ENCODE assay signal across 8 cellular contexts in the genomic region with DNA sequence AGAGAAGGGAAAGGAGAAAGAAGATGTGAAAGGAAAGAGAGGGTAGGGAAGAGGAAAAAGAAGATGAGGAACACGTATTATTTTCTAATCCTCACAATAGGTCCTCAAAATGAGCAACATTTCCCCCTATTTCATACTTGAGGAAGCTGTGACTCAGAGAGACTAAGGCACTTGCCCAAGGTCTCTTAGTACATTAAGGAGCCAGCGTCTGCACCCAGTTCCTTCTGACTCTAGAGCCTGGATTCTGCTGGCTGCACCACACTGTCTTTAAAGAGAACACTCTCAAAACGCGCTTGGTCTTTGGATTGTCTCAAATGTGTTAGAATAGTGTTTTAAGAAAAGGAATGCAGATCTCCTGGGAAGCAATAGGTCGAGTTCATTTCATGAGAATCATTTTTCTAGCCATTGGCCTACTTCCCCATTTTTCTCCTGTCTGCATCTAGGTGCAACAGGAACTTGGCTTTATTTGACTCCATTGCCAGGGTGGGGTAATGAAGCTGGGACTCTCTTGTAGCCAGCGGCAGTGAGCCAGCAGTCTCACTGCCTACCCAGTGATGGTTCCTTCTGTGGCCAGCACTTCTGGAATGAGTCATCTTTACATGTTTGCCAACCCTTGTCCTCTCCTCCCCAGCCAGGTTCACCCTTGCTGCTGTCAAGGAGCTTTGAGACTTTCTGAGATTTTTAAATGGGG.
DNase-seq lines count a peak whose midpoint lies in the region; ATAC-seq, FAIRE-seq and TF ChIP-seq lines count a peak whose summit lies in the region.

No MANE protein-coding gene starts in this region.

- no peaks in the 10 kb centered on the region for H3K9me3 Mint-ChIP-seq in IgD-negative memory B cell

- ATAC-seq in GM18517 (IDR thresholded peaks at IDR 0.05; ENCODE audit: unreplicated experiment) = peak; percentile 95
- peak; percentile 97 for ATAC-seq in GM21786 (IDR thresholded peaks at IDR 0.05; ENCODE audit: unreplicated experiment)
- peak; percentile 99 for ATAC-seq in GM12878

- 8% methylated on average over 6 of the region's 6 CpGs for WGBS in GM12878 (ENCODE audit: insufficient coverage, insufficient replicate concordance, low lambda C conversion rate, missing lambda C conversion rate)

- DNase-seq in GM12878 (ENCODE audit: low read depth, low spot score) = peak; percentile 91
- DNase-seq in pons (ENCODE audit: low spot score) = peak; percentile 81
- no peak for DNase-seq in osteoblast (ENCODE audit: insufficient read length, low spot score, missing footprints)
- DNase-seq in DMS153 (lab: John Stamatoyannopoulos, UW) = no peak
- no peak for DNase-seq in effector CD8-positive, alpha-beta T cell (lab: John Stamatoyannopoulos, UW)

- H3K27ac ChIP-seq in GM12878 (ENCODE audit: control insufficient read depth, insufficient read depth) (peak overlapping the region; percentile 73), osteoblast (ENCODE audit: low read depth, low read length) (no peak overlapping the region)

- peaks cover 20% of the 10 kb centered on the region for H3K4me1 ChIP-seq in GM12878 (ENCODE audit: control insufficient read depth, insufficient read depth, low read length)
- H3K4me1 ChIP-seq in osteoblast (ENCODE audit: insufficient read depth, low read length) = no peaks in the 10 kb centered on the region

- in situ Hi-C loops in GM12878 (cut with MboI) = no loop called here

- H3K27me3 Mint-ChIP-seq in IgD-negative memory B cell = no peaks in the 10 kb centered on the region

- H3K4me2 ChIP-seq in GM12878 (ENCODE audit: control insufficient read depth, insufficient read depth) (peak overlapping the region; percentile 73), osteoblast (ENCODE audit: insufficient read depth, low read length) (no peak overlapping the region)

- H3K27ac Mint-ChIP-seq in IgD-negative memory B cell = peak overlapping the region; percentile 60 to 98 (median 61)

- no TSS peak for BruUV-seq in GM12878 (replicated peaks; lab: Mats Ljungman, UMichigan)

- H3K9ac ChIP-seq in GM12878 (ENCODE audit: control insufficient read depth, insufficient read depth, low read length) = no peak overlapping the region

- H3K36me3 ChIP-seq in GM12878 (ENCODE audit: control insufficient read depth in 2 of 2, insufficient read depth in 2 of 2, low read length in 1 of 2) (peaks cover 3 to 35% of the 10 kb centered on the region in 2 experiments), osteoblast (ENCODE audit: insufficient read depth, low read length) (no peaks in the 10 kb centered on the region)

- H3K36me3 Mint-ChIP-seq in IgD-negative memory B cell = peaks cover 10% of the 10 kb centered on the region

- TF ChIP-seq EP300 in GM12878 (IDR thresholded peaks at IDR 0.05; ENCODE audit: borderline replicate concordance in 1 of 2, control insufficient read depth in 1 of 2, low read depth in 2 of 2, low read length in 2 of 2) = peak in 1 of 2 experiments; percentile 49; a peak in 1 of 4 replicates

- no peak for TF ChIP-seq POLR2A in GM12878 (IDR thresholded peaks at IDR 0.05; ENCODE audit: low read depth, low read length)

- no peaks in the 10 kb centered on the region for H3K27me3 ChIP-seq in GM12878 (replicated peaks in 1 of 2; ENCODE audit: control insufficient read depth in 2 of 2, insufficient read depth in 2 of 2, low read length in 1 of 2)
- H3K27me3 ChIP-seq in osteoblast (ENCODE audit: insufficient read depth, low read length) = no peaks in the 10 kb centered on the region

- SMC1A ChIA-PET in GM12878 (lab: Charles Lee; ENCODE audit: uncharacterized antibody, unreplicated experiment) = interaction anchor here (0.7 to 1.7 kb wide), 4 partner anchors 15 to 24 kb away, joined by 3 to 10 read pairs (median 4); no protein-coding TSS in a partner anchor

- TF ChIP-seq RAD21 in GM12878 (IDR thresholded peaks at IDR 0.05; ENCODE audit: insufficient read depth, low read depth, low read length) = no peak

- H3K4me3 Mint-ChIP-seq in IgD-negative memory B cell = peak overlapping the region in 3 of 4 donors; percentile 3 to 75 (median 6)

- H3K4me1 Mint-ChIP-seq in IgD-negative memory B cell = peaks cover 26 to 37% (median 33%) of the 10 kb centered on the region in 3 donors

- RAD21 ChIA-PET in GM12878 (lab: Charles Lee; ENCODE audit: unreplicated experiment) = interaction anchor here (1.0 kb wide), 1 partner anchor 121 kb away, joined by 3 read pairs; no protein-coding TSS in a partner anchor

- intact Hi-C loops in GM12878 (cut with micrococcal nuclease; ENCODE audit: unreplicated experiment) = no loop called here

- POLR2A ChIA-PET in GM12878 (lab: Charles Lee) = interaction anchor here (0.6 kb wide), 1 partner anchor 81 kb away, joined by 4 read pairs; no protein-coding TSS in a partner anchor

- CTCF ChIA-PET in GM12878 (lab: Yijun Ruan, JAX) = interaction anchor here (1.6 kb wide), 1 partner anchor 12 kb away, joined by 4 read pairs; no protein-coding TSS in a partner anchor

- TF ChIP-seq CTCF in GM12878 (IDR thresholded peaks at IDR 0.05 in 2 of 3, conservative IDR thresholded peaks at IDR 0.05 in 1 of 3; ENCODE audit: control insufficient read depth in 2 of 3, extremely low read depth in 1 of 3, insufficient read depth in 1 of 3, low read depth in 3 of 3, low read length in 3 of 3) = no peak
- no peak for TF ChIP-seq CTCF in osteoblast (IDR thresholded peaks at IDR 0.05; ENCODE audit: extremely low read depth, low read depth, low read length)

- H4K20me1 ChIP-seq in GM12878 (ENCODE audit: control insufficient read depth, insufficient read depth) = no peaks in the 10 kb centered on the region
- H4K20me1 ChIP-seq in osteoblast (ENCODE audit: insufficient read depth, low read length) = no peaks in the 10 kb centered on the region

- FAIRE-seq in GM12878 (lab: Jason Lieb, UNC) = peak; percentile 88

- H3K79me2 ChIP-seq in GM12878 (ENCODE audit: control insufficient read depth, insufficient read depth, low read length) (0 out of 2 replicates have a peak, but pooled peaks cover 3% of the 10 kb centered on the region), osteoblast (ENCODE audit: insufficient read depth, low read length) (no peaks in the 10 kb centered on the region)

- H3K9me3 ChIP-seq in GM12878 (replicated peaks; ENCODE audit: control insufficient read depth, insufficient read depth, low read length) (no peaks in the 10 kb centered on the region), osteoblast (ENCODE audit: low read depth, low read length) (no peaks in the 10 kb centered on the region)

- H2AFZ ChIP-seq in GM12878 (ENCODE audit: control insufficient read depth, low read depth, low read length) (no peak overlapping the region; the same call in none of the 2 replicates), osteoblast (ENCODE audit: low read length) (no peak overlapping the region)

- peak overlapping the region; percentile 25; the same call in 1 of the 2 replicates for H3K4me3 ChIP-seq in GM12878
- no peak overlapping the region for H3K4me3 ChIP-seq in osteoblast (ENCODE audit: insufficient read depth, low read length)

TF ChIP-seq in GM12878, 131 proteins besides CTCF, POLR2A, EP300 and RAD21 (continues in another document):
- TF ChIP-seq, protein P1, sequence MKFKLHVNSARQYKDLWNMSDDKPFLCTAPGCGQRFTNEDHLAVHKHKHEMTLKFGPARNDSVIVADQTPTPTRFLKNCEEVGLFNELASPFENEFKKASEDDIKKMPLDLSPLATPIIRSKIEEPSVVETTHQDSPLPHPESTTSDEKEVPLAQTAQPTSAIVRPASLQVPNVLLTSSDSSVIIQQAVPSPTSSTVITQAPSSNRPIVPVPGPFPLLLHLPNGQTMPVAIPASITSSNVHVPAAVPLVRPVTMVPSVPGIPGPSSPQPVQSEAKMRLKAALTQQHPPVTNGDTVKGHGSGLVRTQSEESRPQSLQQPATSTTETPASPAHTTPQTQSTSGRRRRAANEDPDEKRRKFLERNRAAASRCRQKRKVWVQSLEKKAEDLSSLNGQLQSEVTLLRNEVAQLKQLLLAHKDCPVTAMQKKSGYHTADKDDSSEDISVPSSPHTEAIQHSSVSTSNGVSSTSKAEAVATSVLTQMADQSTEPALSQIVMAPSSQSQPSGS (IDR thresholded peaks at IDR 0.05; ENCODE audit: low read length) = peak; percentile 15; the same call in 1 of the 2 replicates
- TF ChIP-seq SREBF2 (IDR thresholded peaks at IDR 0.05; ENCODE audit: low read length) (no peak), MXI1 (IDR thresholded peaks at IDR 0.05; ENCODE audit: low read depth, low read length) (no peak), BHLHE40 (IDR thresholded peaks at IDR 0.05; ENCODE audit: borderline replicate concordance in 1 of 2, low read depth in 2 of 2, low read length in 1 of 2) (no peak), BCL11A (IDR thresholded peaks at IDR 0.05; ENCODE audit: low read depth, low read length) (no peak), GATAD2B (conservative IDR thresholded peaks at IDR 0.05; ENCODE audit: low read depth) (no peak), SPI1 (IDR thresholded peaks at IDR 0.05; ENCODE audit: borderline replicate concordance, insufficient read depth, low read depth, low read length) (peak; percentile 66), SMARCA5 (IDR thresholded peaks at IDR 0.05) (no peak), EED (IDR thresholded peaks at IDR 0.05; ENCODE audit: low read depth) (peak; percentile 75), NFIC (IDR thresholded peaks at IDR 0.05; ENCODE audit: low read depth, low read length) (0 out of 2 replicates have a peak, but pooled peaks have one; percentile 40)
- TF ChIP-seq, protein P2, sequence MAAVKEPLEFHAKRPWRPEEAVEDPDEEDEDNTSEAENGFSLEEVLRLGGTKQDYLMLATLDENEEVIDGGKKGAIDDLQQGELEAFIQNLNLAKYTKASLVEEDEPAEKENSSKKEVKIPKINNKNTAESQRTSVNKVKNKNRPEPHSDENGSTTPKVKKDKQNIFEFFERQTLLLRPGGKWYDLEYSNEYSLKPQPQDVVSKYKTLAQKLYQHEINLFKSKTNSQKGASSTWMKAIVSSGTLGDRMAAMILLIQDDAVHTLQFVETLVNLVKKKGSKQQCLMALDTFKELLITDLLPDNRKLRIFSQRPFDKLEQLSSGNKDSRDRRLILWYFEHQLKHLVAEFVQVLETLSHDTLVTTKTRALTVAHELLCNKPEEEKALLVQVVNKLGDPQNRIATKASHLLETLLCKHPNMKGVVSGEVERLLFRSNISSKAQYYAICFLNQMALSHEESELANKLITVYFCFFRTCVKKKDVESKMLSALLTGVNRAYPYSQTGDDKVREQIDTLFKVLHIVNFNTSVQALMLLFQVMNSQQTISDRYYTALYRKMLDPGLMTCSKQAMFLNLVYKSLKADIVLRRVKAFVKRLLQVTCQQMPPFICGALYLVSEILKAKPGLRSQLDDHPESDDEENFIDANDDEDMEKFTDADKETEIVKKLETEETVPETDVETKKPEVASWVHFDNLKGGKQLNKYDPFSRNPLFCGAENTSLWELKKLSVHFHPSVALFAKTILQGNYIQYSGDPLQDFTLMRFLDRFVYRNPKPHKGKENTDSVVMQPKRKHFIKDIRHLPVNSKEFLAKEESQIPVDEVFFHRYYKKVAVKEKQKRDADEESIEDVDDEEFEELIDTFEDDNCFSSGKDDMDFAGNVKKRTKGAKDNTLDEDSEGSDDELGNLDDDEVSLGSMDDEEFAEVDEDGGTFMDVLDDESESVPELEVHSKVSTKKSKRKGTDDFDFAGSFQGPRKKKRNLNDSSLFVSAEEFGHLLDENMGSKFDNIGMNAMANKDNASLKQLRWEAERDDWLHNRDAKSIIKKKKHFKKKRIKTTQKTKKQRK (IDR thresholded peaks at IDR 0.05; ENCODE audit: low read depth, low read length) = no peak

Comparison
In these comparisons a context has a peak if more than half of its experiments do, and no peak if none do; other contexts are left out.
1. DNase-seq: peak in GM12878 (single experiment) and pons (single experiment); none in osteoblast (single experiment), DMS153 (single experiment) and effector CD8-positive, alpha-beta T cell (single experiment).
2. Peak in every context shown above with its lines, with median percentiles within 50 percentile points of each other: ATAC-seq.